Comparison of ENCODE assay signal across 1 cellular context in the genomic region with DNA sequence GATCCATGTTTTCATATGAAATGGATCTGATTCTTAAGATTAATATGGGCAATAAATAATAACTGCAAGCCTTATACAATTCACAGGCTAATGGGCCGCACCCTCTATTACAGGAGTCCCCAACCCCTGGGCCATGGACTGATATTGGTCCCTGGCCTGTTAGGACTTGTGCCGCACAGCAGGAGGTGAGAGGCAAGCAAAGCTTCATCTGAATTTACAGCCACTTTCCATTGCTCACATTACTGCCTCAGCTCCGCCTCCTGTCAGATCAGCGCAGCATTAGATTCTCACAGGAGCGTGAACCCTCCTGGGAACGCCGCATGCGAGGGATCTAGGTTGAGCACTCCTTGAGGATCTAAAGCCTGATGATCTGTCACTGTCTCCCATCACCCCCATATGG.
TF ChIP-seq lines count a peak whose summit lies in the region.

No MANE protein-coding gene starts in this region.

TF ChIP-seq in HEK293, 187 proteins besides CTCF, POLR2A, EP300 and RAD21 (continued from another document and continues in another):
- TF ChIP-seq, protein P1, sequence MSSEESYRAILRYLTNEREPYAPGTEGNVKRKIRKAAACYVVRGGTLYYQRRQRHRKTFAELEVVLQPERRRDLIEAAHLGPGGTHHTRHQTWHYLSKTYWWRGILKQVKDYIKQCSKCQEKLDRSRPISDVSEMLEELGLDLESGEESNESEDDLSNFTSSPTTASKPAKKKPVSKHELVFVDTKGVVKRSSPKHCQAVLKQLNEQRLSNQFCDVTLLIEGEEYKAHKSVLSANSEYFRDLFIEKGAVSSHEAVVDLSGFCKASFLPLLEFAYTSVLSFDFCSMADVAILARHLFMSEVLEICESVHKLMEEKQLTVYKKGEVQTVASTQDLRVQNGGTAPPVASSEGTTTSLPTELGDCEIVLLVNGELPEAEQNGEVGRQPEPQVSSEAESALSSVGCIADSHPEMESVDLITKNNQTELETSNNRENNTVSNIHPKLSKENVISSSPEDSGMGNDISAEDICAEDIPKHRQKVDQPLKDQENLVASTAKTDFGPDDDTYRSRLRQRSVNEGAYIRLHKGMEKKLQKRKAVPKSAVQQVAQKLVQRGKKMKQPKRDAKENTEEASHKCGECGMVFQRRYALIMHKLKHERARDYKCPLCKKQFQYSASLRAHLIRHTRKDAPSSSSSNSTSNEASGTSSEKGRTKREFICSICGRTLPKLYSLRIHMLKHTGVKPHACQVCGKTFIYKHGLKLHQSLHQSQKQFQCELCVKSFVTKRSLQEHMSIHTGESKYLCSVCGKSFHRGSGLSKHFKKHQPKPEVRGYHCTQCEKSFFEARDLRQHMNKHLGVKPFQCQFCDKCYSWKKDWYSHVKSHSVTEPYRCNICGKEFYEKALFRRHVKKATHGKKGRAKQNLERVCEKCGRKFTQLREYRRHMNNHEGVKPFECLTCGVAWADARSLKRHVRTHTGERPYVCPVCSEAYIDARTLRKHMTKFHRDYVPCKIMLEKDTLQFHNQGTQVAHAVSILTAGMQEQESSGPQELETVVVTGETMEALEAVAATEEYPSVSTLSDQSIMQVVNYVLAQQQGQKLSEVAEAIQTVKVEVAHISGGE (tag by site-specific recombination; conservative IDR thresholded peaks at IDR 0.05; ENCODE audit: low read depth) = no peak; the same call in 1 of the 2 replicates
- peak; percentile 34; the same call in 1 of the 2 replicates for TF ChIP-seq ZSCAN23 (tag by site-specific recombination; IDR thresholded peaks at IDR 0.05)
- TF ChIP-seq ZNF677 (tag by site-specific recombination; IDR thresholded peaks at IDR 0.05) = no peak
- TF ChIP-seq ZNF560 (tag by site-specific recombination; IDR thresholded peaks at IDR 0.05; ENCODE audit: borderline replicate concordance) = no peak
- peak; percentile 74 for TF ChIP-seq TCF7L2 (IDR thresholded peaks at IDR 0.05; ENCODE audit: borderline replicate concordance, low read depth, low read length)
- no peak for TF ChIP-seq ZNF548 (tag by site-specific recombination; IDR thresholded peaks at IDR 0.05)
- no peak; the same call in 1 of the 2 replicates for TF ChIP-seq ZNF394 (tag by site-specific recombination; IDR thresholded peaks at IDR 0.05; ENCODE audit: borderline replicate concordance)
- TF ChIP-seq, protein P2, sequence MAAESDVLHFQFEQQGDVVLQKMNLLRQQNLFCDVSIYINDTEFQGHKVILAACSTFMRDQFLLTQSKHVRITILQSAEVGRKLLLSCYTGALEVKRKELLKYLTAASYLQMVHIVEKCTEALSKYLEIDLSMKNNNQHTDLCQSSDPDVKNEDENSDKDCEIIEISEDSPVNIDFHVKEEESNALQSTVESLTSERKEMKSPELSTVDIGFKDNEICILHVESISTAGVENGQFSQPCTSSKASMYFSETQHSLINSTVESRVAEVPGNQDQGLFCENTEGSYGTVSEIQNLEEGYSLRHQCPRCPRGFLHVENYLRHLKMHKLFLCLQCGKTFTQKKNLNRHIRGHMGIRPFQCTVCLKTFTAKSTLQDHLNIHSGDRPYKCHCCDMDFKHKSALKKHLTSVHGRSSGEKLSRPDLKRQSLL (tag by site-specific recombination; IDR thresholded peaks at IDR 0.05) = no peak
- TF ChIP-seq ZNF777 (tag by site-specific recombination; IDR thresholded peaks at IDR 0.05; ENCODE audit: borderline replicate concordance) = no peak
- TF ChIP-seq ZNF600 (tag by site-specific recombination; IDR thresholded peaks at IDR 0.05) = peak; percentile 66; the same call in 1 of the 2 replicates
- no peak for TF ChIP-seq ZNF239 (tag by site-specific recombination; IDR thresholded peaks at IDR 0.05)
- no peak for TF ChIP-seq ZNF221 (tag by site-specific recombination; IDR thresholded peaks at IDR 0.05; ENCODE audit: borderline replicate concordance)
- no peak for TF ChIP-seq ZNF274 (IDR thresholded peaks at IDR 0.05; ENCODE audit: low read length)
- TF ChIP-seq ZNF274 (tag by site-specific recombination; IDR thresholded peaks at IDR 0.05; ENCODE audit: borderline replicate concordance) = no peak
- TF ChIP-seq, protein P3, sequence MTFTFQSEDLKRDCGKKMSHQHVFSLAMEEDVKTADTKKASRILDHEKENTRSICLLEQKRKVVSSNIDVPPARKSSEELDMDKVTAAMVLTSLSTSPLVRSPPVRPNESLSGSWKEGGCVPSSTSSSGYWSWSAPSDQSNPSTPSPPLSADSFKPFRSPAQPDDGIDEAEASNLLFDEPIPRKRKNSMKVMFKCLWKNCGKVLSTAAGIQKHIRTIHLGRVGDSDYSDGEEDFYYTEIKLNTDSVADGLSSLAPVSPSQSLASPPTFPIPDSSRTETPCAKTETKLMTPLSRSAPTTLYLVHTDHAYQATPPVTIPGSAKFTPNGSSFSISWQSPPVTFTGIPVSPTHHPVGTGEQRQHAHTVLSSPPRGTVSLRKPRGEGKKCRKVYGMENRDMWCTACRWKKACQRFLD (tag by site-specific recombination; IDR thresholded peaks at IDR 0.05) = no peak
- TF ChIP-seq WT1 (tag by site-specific recombination; IDR thresholded peaks at IDR 0.05) = peak; percentile 93
- TF ChIP-seq ZFP37 (tag by site-specific recombination; IDR thresholded peaks at IDR 0.05) = no peak; the same call in 1 of the 2 replicates
- TF ChIP-seq ZNF473 (tag by site-specific recombination; IDR thresholded peaks at IDR 0.05) = no peak
- TF ChIP-seq, protein P4, sequence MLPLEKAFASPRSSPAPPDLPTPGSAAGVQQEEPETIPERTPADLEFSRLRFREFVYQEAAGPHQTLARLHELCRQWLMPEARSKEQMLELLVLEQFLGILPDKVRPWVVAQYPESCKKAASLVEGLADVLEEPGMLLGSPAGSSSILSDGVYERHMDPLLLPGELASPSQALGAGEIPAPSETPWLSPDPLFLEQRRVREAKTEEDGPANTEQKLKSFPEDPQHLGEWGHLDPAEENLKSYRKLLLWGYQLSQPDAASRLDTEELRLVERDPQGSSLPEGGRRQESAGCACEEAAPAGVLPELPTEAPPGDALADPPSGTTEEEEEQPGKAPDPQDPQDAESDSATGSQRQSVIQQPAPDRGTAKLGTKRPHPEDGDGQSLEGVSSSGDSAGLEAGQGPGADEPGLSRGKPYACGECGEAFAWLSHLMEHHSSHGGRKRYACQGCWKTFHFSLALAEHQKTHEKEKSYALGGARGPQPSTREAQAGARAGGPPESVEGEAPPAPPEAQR (tag by site-specific recombination; IDR thresholded peaks at IDR 0.05) = no peak
- TF ChIP-seq MEIS1 (CRISPR knock-in tag; IDR thresholded peaks at IDR 0.05; ENCODE audit: borderline replicate concordance) = no peak
- peak; percentile 99 for TF ChIP-seq OSR2 (tag by site-specific recombination; IDR thresholded peaks at IDR 0.05)
- TF ChIP-seq ZBTB7A (tag by site-specific recombination; IDR thresholded peaks at IDR 0.05; ENCODE audit: low read depth) = no peak; the same call in 1 of the 2 replicates
- no peak for TF ChIP-seq ZNF19 (tag by site-specific recombination; IDR thresholded peaks at IDR 0.05; ENCODE audit: low read depth)
- TF ChIP-seq SCRT1 (tag by site-specific recombination; IDR thresholded peaks at IDR 0.05; ENCODE audit: borderline replicate concordance) = peak; percentile 26
- TF ChIP-seq HOXD13 (CRISPR knock-in tag; IDR thresholded peaks at IDR 0.05; ENCODE audit: borderline replicate concordance) = peak; percentile 44; the same call in 1 of the 2 replicates
- TF ChIP-seq SP3 (tag by site-specific recombination; IDR thresholded peaks at IDR 0.05) = peak; percentile 46; the same call in 1 of the 2 replicates
- TF ChIP-seq TRIM28 (IDR thresholded peaks at IDR 0.05; ENCODE audit: borderline replicate concordance, low read length) = peak; percentile 79; the same call in 1 of the 2 replicates
- TF ChIP-seq SCRT2 (tag by site-specific recombination; IDR thresholded peaks at IDR 0.05) = peak; percentile 37; the same call in 1 of the 2 replicates
- TF ChIP-seq, protein P5, sequence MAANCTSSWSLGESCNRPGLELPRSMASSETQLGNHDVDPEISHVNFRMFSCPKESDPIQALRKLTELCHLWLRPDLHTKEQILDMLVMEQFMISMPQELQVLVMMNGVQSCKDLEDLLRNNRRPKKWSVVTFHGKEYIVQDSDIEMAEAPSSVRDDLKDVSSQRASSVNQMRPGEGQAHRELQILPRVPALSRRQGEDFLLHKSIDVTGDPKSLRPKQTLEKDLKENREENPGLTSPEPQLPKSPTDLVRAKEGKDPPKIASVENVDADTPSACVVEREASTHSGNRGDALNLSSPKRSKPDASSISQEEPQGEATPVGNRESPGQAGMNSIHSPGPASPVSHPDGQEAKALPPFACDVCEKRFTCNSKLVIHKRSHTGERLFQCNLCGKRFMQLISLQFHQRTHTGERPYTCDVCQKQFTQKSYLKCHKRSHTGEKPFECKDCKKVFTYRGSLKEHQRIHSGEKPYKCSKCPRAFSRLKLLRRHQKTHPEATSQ (tag by site-specific recombination; IDR thresholded peaks at IDR 0.05) = no peak
- TF ChIP-seq ZNF791 (tag by site-specific recombination; IDR thresholded peaks at IDR 0.05) = no peak
- TF ChIP-seq ZBTB1 (tag by site-specific recombination; IDR thresholded peaks at IDR 0.05) = peak; percentile 71; the same call in 1 of the 2 replicates
- TF ChIP-seq ZNF214 (tag by site-specific recombination; IDR thresholded peaks at IDR 0.05; ENCODE audit: borderline replicate concordance) = no peak
- TF ChIP-seq ZNF624 (tag by site-specific recombination; IDR thresholded peaks at IDR 0.05) = no peak
- TF ChIP-seq, protein P6, sequence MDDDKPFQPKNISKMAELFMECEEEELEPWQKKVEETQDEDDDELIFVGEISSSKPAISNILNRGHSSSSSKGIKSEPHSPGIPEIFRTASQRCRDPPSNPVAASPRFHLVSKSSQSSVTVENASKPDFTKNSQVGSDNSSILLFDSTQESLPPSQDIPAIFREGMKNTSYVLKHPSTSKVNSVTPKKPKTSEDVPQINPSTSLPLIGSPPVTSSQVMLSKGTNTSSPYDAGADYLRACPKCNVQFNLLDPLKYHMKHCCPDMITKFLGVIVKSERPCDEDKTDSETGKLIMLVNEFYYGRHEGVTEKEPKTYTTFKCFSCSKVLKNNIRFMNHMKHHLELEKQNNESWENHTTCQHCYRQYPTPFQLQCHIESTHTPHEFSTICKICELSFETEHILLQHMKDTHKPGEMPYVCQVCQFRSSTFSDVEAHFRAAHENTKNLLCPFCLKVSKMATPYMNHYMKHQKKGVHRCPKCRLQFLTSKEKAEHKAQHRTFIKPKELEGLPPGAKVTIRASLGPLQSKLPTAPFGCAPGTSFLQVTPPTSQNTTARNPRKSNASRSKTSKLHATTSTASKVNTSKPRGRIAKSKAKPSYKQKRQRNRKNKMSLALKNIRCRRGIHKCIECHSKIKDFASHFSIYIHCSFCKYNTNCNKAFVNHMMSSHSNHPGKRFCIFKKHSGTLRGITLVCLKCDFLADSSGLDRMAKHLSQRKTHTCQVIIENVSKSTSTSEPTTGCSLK (tag by site-specific recombination; IDR thresholded peaks at IDR 0.05) = no peak
- peak; percentile 92 for TF ChIP-seq ZBTB17 (tag by site-specific recombination; IDR thresholded peaks at IDR 0.05)
- TF ChIP-seq ZNF157 (tag by site-specific recombination; IDR thresholded peaks at IDR 0.05) = no peak
- TF ChIP-seq, protein P7, sequence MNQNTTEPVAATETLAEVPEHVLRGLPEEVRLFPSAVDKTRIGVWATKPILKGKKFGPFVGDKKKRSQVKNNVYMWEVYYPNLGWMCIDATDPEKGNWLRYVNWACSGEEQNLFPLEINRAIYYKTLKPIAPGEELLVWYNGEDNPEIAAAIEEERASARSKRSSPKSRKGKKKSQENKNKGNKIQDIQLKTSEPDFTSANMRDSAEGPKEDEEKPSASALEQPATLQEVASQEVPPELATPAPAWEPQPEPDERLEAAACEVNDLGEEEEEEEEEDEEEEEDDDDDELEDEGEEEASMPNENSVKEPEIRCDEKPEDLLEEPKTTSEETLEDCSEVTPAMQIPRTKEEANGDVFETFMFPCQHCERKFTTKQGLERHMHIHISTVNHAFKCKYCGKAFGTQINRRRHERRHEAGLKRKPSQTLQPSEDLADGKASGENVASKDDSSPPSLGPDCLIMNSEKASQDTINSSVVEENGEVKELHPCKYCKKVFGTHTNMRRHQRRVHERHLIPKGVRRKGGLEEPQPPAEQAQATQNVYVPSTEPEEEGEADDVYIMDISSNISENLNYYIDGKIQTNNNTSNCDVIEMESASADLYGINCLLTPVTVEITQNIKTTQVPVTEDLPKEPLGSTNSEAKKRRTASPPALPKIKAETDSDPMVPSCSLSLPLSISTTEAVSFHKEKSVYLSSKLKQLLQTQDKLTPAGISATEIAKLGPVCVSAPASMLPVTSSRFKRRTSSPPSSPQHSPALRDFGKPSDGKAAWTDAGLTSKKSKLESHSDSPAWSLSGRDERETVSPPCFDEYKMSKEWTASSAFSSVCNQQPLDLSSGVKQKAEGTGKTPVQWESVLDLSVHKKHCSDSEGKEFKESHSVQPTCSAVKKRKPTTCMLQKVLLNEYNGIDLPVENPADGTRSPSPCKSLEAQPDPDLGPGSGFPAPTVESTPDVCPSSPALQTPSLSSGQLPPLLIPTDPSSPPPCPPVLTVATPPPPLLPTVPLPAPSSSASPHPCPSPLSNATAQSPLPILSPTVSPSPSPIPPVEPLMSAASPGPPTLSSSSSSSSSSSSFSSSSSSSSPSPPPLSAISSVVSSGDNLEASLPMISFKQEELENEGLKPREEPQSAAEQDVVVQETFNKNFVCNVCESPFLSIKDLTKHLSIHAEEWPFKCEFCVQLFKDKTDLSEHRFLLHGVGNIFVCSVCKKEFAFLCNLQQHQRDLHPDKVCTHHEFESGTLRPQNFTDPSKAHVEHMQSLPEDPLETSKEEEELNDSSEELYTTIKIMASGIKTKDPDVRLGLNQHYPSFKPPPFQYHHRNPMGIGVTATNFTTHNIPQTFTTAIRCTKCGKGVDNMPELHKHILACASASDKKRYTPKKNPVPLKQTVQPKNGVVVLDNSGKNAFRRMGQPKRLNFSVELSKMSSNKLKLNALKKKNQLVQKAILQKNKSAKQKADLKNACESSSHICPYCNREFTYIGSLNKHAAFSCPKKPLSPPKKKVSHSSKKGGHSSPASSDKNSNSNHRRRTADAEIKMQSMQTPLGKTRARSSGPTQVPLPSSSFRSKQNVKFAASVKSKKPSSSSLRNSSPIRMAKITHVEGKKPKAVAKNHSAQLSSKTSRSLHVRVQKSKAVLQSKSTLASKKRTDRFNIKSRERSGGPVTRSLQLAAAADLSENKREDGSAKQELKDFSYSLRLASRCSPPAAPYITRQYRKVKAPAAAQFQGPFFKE (tag by site-specific recombination; IDR thresholded peaks at IDR 0.05; ENCODE audit: borderline replicate concordance) = no peak
- TF ChIP-seq, protein P8, sequence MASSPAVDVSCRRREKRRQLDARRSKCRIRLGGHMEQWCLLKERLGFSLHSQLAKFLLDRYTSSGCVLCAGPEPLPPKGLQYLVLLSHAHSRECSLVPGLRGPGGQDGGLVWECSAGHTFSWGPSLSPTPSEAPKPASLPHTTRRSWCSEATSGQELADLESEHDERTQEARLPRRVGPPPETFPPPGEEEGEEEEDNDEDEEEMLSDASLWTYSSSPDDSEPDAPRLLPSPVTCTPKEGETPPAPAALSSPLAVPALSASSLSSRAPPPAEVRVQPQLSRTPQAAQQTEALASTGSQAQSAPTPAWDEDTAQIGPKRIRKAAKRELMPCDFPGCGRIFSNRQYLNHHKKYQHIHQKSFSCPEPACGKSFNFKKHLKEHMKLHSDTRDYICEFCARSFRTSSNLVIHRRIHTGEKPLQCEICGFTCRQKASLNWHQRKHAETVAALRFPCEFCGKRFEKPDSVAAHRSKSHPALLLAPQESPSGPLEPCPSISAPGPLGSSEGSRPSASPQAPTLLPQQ (tag by site-specific recombination; IDR thresholded peaks at IDR 0.05) = peak; percentile 22; the same call in 1 of the 2 replicates
- peak; percentile 95 for TF ChIP-seq ZNF423 (tag by site-specific recombination; IDR thresholded peaks at IDR 0.05)
- no peak for TF ChIP-seq ZNF658 (tag by site-specific recombination; IDR thresholded peaks at IDR 0.05)
